ENCODE assay signal across 26 cellular contexts in the genomic region with DNA sequence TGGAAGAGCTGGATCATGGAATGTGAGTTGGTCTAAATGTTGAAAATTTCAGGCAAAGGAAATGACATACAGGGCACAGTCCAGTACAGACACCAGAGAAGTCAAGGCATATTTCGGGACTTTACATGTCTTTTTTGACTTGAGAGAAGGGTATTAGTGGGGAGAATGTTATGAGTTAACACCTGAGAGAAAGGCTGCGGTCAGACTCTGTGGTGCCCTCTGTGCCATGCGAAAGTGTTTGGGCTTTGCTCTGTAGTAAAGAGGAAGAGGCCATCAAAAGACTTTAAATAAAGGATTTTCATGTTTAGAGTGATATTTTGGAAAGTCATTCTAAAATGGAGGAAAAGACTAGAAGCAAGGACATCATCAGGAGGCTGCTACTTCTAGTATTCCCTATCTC.
"Had no signal": no experiment of that assay in that cellular context is flagged by ENCODE, and none has a peak within 500 bp of the region (broad histone marks: within the 10 kb centered on the region; RNA-seq: fewer than 3 reads in every experiment).

No MANE protein-coding gene starts in this region.

- H3K27me3 ChIP-seq: stomach, suprapubic skin, testis, thyroid gland, tibial artery, tibial nerve, transverse colon, upper lobe of left lung, upper lobe of right lung, uterus, vagina had no signal

- H3K27ac ChIP-seq: stomach, suprapubic skin, testis, thoracic aorta, thyroid gland, tibial artery, tibial nerve, transverse colon, upper lobe of left lung, upper lobe of right lung, uterus, vagina had no signal

- DNase-seq: stimulated activated CD4-positive, alpha-beta T cell treated with anti-CD3 and anti-CD28 coated beads, Interleukin-2, amount 100 ng/mL, for 48 hours; stimulated activated CD4-positive, alpha-beta T cell treated with anti-CD3 and anti-CD28 coated beads, Interleukin-4, amount 100 ng/mL, for 1 hour; stimulated activated CD4-positive, alpha-beta T cell treated with anti-CD3 and anti-CD28 coated beads, Interleukin-4, amount 100 ng/mL, for 24 hours; stimulated activated CD4-positive, alpha-beta T cell treated with anti-CD3 and anti-CD28 coated beads, Interleukin-4, amount 100 ng/mL, for 4 hours; stimulated activated CD8-positive, alpha-beta memory T cell treated with anti-CD3 and anti-CD28 coated beads, Interleukin-4, amount 100 ng/mL, for 48 hours; stimulated activated naive B cell treated with anti-CD40 and anti-IgM and Interleukin-4, amounts not matched to agents 10 μg/mL and 1 μg/mL and 100 μg/mL, for 72 hours; stimulated activated naive CD4-positive, alpha-beta T cell; stimulated activated naive CD4-positive, alpha-beta T cell treated with Interleukin-2 at 50 U/mL for 16 hours; stimulated activated naive CD8-positive, alpha-beta T cell treated with anti-CD3 and anti-CD28 coated beads, Interleukin-15, amount 100 ng/mL, for 72 hours; stimulated activated naive CD8-positive, alpha-beta T cell treated with anti-CD3 and anti-CD28 coated beads, Interleukin-15, Interleukin-2, amounts not matched to agents 100 U/mL and 50 U/mL, for 24 hours; stomach; substantia nigra; testis; thyroid gland; tibial artery; transverse colon; trophoblast cell; upper lobe of left lung; upper lobe of right lung; uterus had no signal

- H3K9me3 ChIP-seq: stomach, suprapubic skin, testis, thoracic aorta, thyroid gland, tibial artery, tibial nerve, transverse colon, upper lobe of left lung, upper lobe of right lung, uterus, vagina had no signal

- H3K36me3 ChIP-seq: stomach, suprapubic skin, thoracic aorta, thyroid gland, tibial artery, tibial nerve, transverse colon, upper lobe of left lung, upper lobe of right lung, uterus, vagina had no signal

- H3K4me1 ChIP-seq: stomach, suprapubic skin, tibial artery, tibial nerve, transverse colon, upper lobe of left lung, upper lobe of right lung, uterus, vagina had no signal

- ATAC-seq: stimulated activated effector memory CD8-positive, alpha-beta T cell treated with anti-CD3 and anti-CD28 coated beads, Interleukin-12 subunit alpha, Interleukin-12 subunit beta, amount 100 ng/mL, for 72 hours; stimulated activated memory B cell treated with anti-CD40 and anti-IgM and Interleukin-4, amounts not matched to agents 10 μg/mL and 1 μg/mL and 100 μg/mL, for 72 hours; stimulated activated naive B cell treated with anti-CD40 and anti-IgM and Interleukin-4, amounts not matched to agents 10 μg/mL and 1 μg/mL and 100 μg/mL, for 72 hours; stimulated activated naive CD8-positive, alpha-beta T cell treated with anti-CD3 and anti-CD28 coated beads, Interleukin-15, amount 100 ng/mL, for 72 hours; stimulated activated naive CD8-positive, alpha-beta T cell treated with anti-CD3 and anti-CD28 coated beads, Interleukin-15, Interleukin-2, amounts not matched to agents 100 U/mL and 50 U/mL, for 24 hours; upper lobe of right lung had no signal

- H3K4me3 ChIP-seq: stomach, suprapubic skin, testis, thoracic aorta, thyroid gland, tibial artery, tibial nerve, transverse colon, upper lobe of left lung, upper lobe of right lung, uterus, vagina had no signal
